8 cellular contexts compared by ENCODE assay signal in genomic region chr15:69265347-69265955, GRCh38. TPM values are rescaled to one million over a fixed set of nuclear protein-coding genes. Genes with fewer than 3 reads are reported as not detected.
DNase-seq lines count a peak whose midpoint lies in the region; ATAC-seq and TF ChIP-seq lines count a peak whose summit lies in the region.

No MANE protein-coding gene starts in this region.

- no peaks in the 10 kb centered on the region for H3K9me3 Mint-ChIP-seq in naive thymus-derived CD4-positive, alpha-beta T cell
- no peaks in the 10 kb centered on the region for H3K9me3 Mint-ChIP-seq in activated CD4-positive, alpha-beta memory T cell treated with anti-CD3 and anti-CD28 coated beads for 36 hours

- no peak overlapping the region for H2AFZ ChIP-seq in Loucy (ENCODE audit: low read length)

- H3K27me3 ChIP-seq in Loucy (ENCODE audit: insufficient read depth, low read length, poor library complexity, severe bottlenecking) = no peaks in the 10 kb centered on the region
- no peaks in the 10 kb centered on the region for H3K27me3 ChIP-seq in naive thymus-derived CD4-positive, alpha-beta T cell (ENCODE audit: control insufficient read depth in 2 of 2, insufficient read depth in 2 of 2, low read length in 2 of 2)

- H3K27ac Mint-ChIP-seq in naive thymus-derived CD4-positive, alpha-beta T cell = no peak overlapping the region
- no peak overlapping the region for H3K27ac Mint-ChIP-seq in activated CD4-positive, alpha-beta memory T cell treated with anti-CD3 and anti-CD28 coated beads for 36 hours

- H3K4me1 Mint-ChIP-seq in naive thymus-derived CD4-positive, alpha-beta T cell = no peaks in the 10 kb centered on the region
- H3K4me1 Mint-ChIP-seq in activated CD4-positive, alpha-beta memory T cell treated with anti-CD3 and anti-CD28 coated beads for 36 hours (ENCODE audit: low read depth) = no peaks in the 10 kb centered on the region

- no peak overlapping the region for H3K27ac ChIP-seq in naive thymus-derived CD4-positive, alpha-beta T cell (ENCODE audit: low read depth, low read length)

- H3F3A ChIP-seq in Loucy (ENCODE audit: low read depth) = no peaks in the 10 kb centered on the region

- DNase-seq in EH (ENCODE audit: low read depth) (peak; percentile 50), T47D (ENCODE audit: low read depth in 1 of 2, low spot score in 1 of 2) (peak; percentile 29 to 62)
- DNase-seq in naive thymus-derived CD4-positive, alpha-beta T cell = peak in 5 of 9 donors; percentile 3 to 7 (median 4)
- DNase-seq in stimulated activated CD4-positive, alpha-beta T cell treated with anti-CD3 and anti-CD28 coated beads, Interleukin-12 subunit alpha, Interleukin-12 subunit beta, amount 100 ng/mL, for 4 hours = no peak
- DNase-seq in activated CD4-positive, alpha-beta memory T cell treated with anti-CD3 and anti-CD28 coated beads for 36 hours = no peak

- H4K20me1 ChIP-seq in Loucy (ENCODE audit: insufficient read depth, low read length, poor library complexity, severe bottlenecking) = no peaks in the 10 kb centered on the region

- TF ChIP-seq CTCF in Loucy (conservative IDR thresholded peaks at IDR 0.05; ENCODE audit: low read length) = peak; percentile 74

- ATAC-seq in naive thymus-derived CD4-positive, alpha-beta T cell = no peak
- no peak for ATAC-seq in GM21717 (IDR thresholded peaks at IDR 0.05; ENCODE audit: unreplicated experiment)
- no peak for ATAC-seq in HG03039 (IDR thresholded peaks at IDR 0.05; ENCODE audit: unreplicated experiment)

- no peak overlapping the region for H3K4me3 ChIP-seq in Loucy (ENCODE audit: low read length, poor library complexity, severe bottlenecking)
- no peak overlapping the region for H3K4me3 ChIP-seq in naive thymus-derived CD4-positive, alpha-beta T cell (ENCODE audit: low read length)

- no peak overlapping the region for H3K4me2 ChIP-seq in Loucy (ENCODE audit: low read depth, low read length, poor library complexity, severe bottlenecking)

- no peaks in the 10 kb centered on the region for H3K79me2 ChIP-seq in Loucy (ENCODE audit: insufficient read depth, low read length)

- no peaks in the 10 kb centered on the region for H3K9me3 ChIP-seq in Loucy (ENCODE audit: insufficient read depth, low read depth, low read length)
- no peaks in the 10 kb centered on the region for H3K9me3 ChIP-seq in naive thymus-derived CD4-positive, alpha-beta T cell (ENCODE audit: control insufficient read depth in 2 of 3, low read length in 3 of 3)

- no peaks in the 10 kb centered on the region for H3K4me1 ChIP-seq in Loucy (ENCODE audit: insufficient read depth, low read length, poor library complexity, severe bottlenecking)
- no peaks in the 10 kb centered on the region for H3K4me1 ChIP-seq in naive thymus-derived CD4-positive, alpha-beta T cell (ENCODE audit: control insufficient read depth in 2 of 2, insufficient read depth in 2 of 2, low read length in 2 of 2)

- H3K36me3 ChIP-seq in Loucy (ENCODE audit: insufficient read depth, low read length) = no peaks in the 10 kb centered on the region
- H3K36me3 ChIP-seq in naive thymus-derived CD4-positive, alpha-beta T cell (ENCODE audit: control insufficient read depth in 2 of 3, insufficient read depth in 3 of 3, low read length in 3 of 3) = no peaks in the 10 kb centered on the region

- H3K9me2 ChIP-seq in Loucy (replicated peaks; ENCODE audit: low read depth, low read length) = no peaks in the 10 kb centered on the region

- H3K9ac ChIP-seq in Loucy (ENCODE audit: low read depth, low read length, poor library complexity, severe bottlenecking) = no peak overlapping the region

- H3K27me3 Mint-ChIP-seq in naive thymus-derived CD4-positive, alpha-beta T cell = peaks cover 0 to 3% (median 0%) of the 10 kb centered on the region in 5 donors
- H3K27me3 Mint-ChIP-seq in activated CD4-positive, alpha-beta memory T cell treated with anti-CD3 and anti-CD28 coated beads for 36 hours = no peaks in the 10 kb centered on the region

- POLR2A ChIA-PET in naive thymus-derived CD4-positive, alpha-beta T cell (lab: Charles Lee) = no interaction called here
- POLR2A ChIA-PET in activated CD4-positive, alpha-beta memory T cell treated with anti-CD3 and anti-CD28 coated beads for 36 hours (lab: Charles Lee) = no interaction called here

- CTCF ChIA-PET in naive thymus-derived CD4-positive, alpha-beta T cell (lab: Charles Lee) = interaction anchor here (0.7 to 1.4 kb wide), 3 partner anchors 207 to 1420 kb away, joined by 3 to 6 read pairs (median 4); no protein-coding TSS in a partner anchor
- CTCF ChIA-PET in activated CD4-positive, alpha-beta memory T cell treated with anti-CD3 and anti-CD28 coated beads for 36 hours (lab: Charles Lee) = interaction anchor here (0.7 to 1.9 kb wide), 7 partner anchors 22 to 212 kb away, joined by 3 to 12 read pairs (median 5); partner anchors contain the start of gene GLCE

- peaks cover 0 to 19% (median 0%) of the 10 kb centered on the region in 5 donors for H3K36me3 Mint-ChIP-seq in naive thymus-derived CD4-positive, alpha-beta T cell
- no peaks in the 10 kb centered on the region for H3K36me3 Mint-ChIP-seq in activated CD4-positive, alpha-beta memory T cell treated with anti-CD3 and anti-CD28 coated beads for 36 hours

- in situ Hi-C loops in T47D (cut with HindIII; ENCODE audit: low pct_unique_long_range_greater_than_20kb, low sequenced_read_pairs) = no loop called here

- intact Hi-C loops in naive thymus-derived CD4-positive, alpha-beta T cell (cut with micrococcal nuclease) = loop anchor here in 1 of 2 donors (2.0 kb wide), 1 partner anchor 105 kb away; the partner anchor contains the start of gene GLCE
- intact Hi-C loops in activated CD4-positive, alpha-beta memory T cell treated with anti-CD3 and anti-CD28 coated beads for 36 hours (cut with micrococcal nuclease) = loop anchor here (1.0 kb wide), 1 partner anchor 206 kb away; no protein-coding TSS in a partner anchor

- H3K4me3 Mint-ChIP-seq in naive thymus-derived CD4-positive, alpha-beta T cell = no peak overlapping the region
- no peak overlapping the region for H3K4me3 Mint-ChIP-seq in activated CD4-positive, alpha-beta memory T cell treated with anti-CD3 and anti-CD28 coated beads for 36 hours

RNA-seq across cellular contexts. Expression of gene PAQR5, which starts 33.3 kb away (rescaled TPM):
- under 1 TPM in 1 of 5 experiments, not detected in 4; 0.11 TPM for total RNA-seq in naive thymus-derived CD4-positive, alpha-beta T cell
- not detected for polyA plus RNA-seq in naive thymus-derived CD4-positive, alpha-beta T cell
- under 1 TPM; 0.10 to 0.15 TPM for total RNA-seq in activated CD4-positive, alpha-beta memory T cell treated with anti-CD3 and anti-CD28 coated beads for 36 hours

Comparison
In these comparisons a context has a peak if more than half of its experiments do, and no peak if none do; other contexts are left out.
1. DNase-seq: peak in EH (single experiment), T47D (2 of 2) and naive thymus-derived CD4-positive, alpha-beta T cell (5 of 9); none in stimulated activated CD4-positive, alpha-beta T cell treated with anti-CD3 and anti-CD28 coated beads, Interleukin-12 subunit alpha, Interleukin-12 subunit beta, amount 100 ng/mL, for 4 hours (single experiment) and activated CD4-positive, alpha-beta memory T cell treated with anti-CD3 and anti-CD28 coated beads for 36 hours (single experiment).